1 cellular context compared by ENCODE assay signal in the genomic region with DNA sequence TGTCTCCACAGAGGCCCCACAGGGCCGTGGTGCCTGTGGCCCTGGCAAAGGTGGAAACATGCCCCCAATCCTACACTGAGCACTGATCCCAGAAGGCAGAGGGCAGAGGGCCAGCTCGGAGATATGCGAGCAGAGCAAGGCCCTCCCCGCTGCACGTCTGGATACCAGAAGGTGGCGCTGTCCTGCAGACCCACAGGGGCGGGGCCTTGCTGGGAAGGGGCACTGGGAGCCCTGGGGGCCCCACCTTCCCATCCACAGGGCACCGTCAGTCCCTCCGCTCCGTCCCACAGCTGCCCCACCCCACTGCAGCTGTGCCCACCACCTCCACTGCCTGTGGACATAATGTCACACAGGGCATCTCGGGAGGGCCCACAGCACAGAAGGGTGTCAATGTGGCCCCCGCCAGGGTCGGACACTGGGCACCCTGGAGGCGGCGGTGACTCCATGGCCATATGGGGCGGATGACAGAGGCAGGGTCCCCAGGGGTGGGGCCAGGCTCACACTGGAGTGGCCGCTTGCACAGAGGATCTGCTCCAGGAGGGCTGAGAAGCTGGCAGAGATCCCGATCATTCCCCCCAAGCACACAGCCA.
TF ChIP-seq lines count a peak whose summit lies in the region.

No MANE protein-coding gene starts in this region.

TF ChIP-seq in HepG2, 621 proteins besides CTCF, POLR2A, EP300 and RAD21 (continued from another document and continues in another):
- TF ChIP-seq MZF1 (CRISPR knock-in tag; IDR thresholded peaks at IDR 0.05; ENCODE audit: borderline replicate concordance): no peak
- no peak for TF ChIP-seq FOXC1 (CRISPR knock-in tag; IDR thresholded peaks at IDR 0.05; ENCODE audit: borderline replicate concordance)
- no peak for TF ChIP-seq FOXM1 (CRISPR knock-in tag; IDR thresholded peaks at IDR 0.05)
- no peak for TF ChIP-seq ZNF614 (CRISPR knock-in tag; IDR thresholded peaks at IDR 0.05; ENCODE audit: borderline replicate concordance)
- no peak for TF ChIP-seq ZFP41 (CRISPR knock-in tag; IDR thresholded peaks at IDR 0.05; ENCODE audit: borderline replicate concordance)
- TF ChIP-seq, protein P1, sequence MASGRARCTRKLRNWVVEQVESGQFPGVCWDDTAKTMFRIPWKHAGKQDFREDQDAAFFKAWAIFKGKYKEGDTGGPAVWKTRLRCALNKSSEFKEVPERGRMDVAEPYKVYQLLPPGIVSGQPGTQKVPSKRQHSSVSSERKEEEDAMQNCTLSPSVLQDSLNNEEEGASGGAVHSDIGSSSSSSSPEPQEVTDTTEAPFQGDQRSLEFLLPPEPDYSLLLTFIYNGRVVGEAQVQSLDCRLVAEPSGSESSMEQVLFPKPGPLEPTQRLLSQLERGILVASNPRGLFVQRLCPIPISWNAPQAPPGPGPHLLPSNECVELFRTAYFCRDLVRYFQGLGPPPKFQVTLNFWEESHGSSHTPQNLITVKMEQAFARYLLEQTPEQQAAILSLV (CRISPR knock-in tag; IDR thresholded peaks at IDR 0.05; ENCODE audit: borderline replicate concordance): no peak
- TF ChIP-seq, protein P2, sequence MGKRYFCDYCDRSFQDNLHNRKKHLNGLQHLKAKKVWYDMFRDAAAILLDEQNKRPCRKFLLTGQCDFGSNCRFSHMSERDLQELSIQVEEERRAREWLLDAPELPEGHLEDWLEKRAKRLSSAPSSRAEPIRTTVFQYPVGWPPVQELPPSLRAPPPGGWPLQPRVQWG (CRISPR knock-in tag; IDR thresholded peaks at IDR 0.05; ENCODE audit: borderline replicate concordance, low read depth): no peak
- no peak for TF ChIP-seq NPAS2 (CRISPR knock-in tag; IDR thresholded peaks at IDR 0.05; ENCODE audit: borderline replicate concordance)
- no peak for TF ChIP-seq ZNF605 (CRISPR knock-in tag; IDR thresholded peaks at IDR 0.05)
- TF ChIP-seq, protein P3, sequence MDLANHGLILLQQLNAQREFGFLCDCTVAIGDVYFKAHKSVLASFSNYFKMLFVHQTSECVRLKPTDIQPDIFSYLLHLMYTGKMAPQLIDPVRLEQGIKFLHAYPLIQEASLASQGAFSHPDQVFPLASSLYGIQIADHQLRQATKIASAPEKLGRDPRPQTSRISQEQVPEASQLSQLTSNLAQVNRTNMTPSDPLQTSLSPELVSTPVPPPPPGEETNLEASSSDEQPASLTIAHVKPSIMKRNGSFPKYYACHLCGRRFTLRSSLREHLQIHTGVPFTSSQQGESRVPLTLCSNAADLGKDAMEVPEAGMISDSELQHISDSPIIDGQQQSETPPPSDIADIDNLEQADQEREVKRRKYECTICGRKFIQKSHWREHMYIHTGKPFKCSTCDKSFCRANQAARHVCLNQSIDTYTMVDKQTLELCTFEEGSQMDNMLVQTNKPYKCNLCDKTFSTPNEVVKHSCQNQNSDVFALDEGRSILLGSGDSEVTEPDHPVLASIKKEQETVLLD (CRISPR knock-in tag; IDR thresholded peaks at IDR 0.05; ENCODE audit: low read depth): no peak
- TF ChIP-seq, protein P4, sequence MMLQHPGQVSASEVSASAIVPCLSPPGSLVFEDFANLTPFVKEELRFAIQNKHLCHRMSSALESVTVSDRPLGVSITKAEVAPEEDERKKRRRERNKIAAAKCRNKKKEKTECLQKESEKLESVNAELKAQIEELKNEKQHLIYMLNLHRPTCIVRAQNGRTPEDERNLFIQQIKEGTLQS (CRISPR knock-in tag; IDR thresholded peaks at IDR 0.05): no peak
- no peak for TF ChIP-seq KMT2B (CRISPR knock-in tag; IDR thresholded peaks at IDR 0.05)
- TF ChIP-seq, protein P5, sequence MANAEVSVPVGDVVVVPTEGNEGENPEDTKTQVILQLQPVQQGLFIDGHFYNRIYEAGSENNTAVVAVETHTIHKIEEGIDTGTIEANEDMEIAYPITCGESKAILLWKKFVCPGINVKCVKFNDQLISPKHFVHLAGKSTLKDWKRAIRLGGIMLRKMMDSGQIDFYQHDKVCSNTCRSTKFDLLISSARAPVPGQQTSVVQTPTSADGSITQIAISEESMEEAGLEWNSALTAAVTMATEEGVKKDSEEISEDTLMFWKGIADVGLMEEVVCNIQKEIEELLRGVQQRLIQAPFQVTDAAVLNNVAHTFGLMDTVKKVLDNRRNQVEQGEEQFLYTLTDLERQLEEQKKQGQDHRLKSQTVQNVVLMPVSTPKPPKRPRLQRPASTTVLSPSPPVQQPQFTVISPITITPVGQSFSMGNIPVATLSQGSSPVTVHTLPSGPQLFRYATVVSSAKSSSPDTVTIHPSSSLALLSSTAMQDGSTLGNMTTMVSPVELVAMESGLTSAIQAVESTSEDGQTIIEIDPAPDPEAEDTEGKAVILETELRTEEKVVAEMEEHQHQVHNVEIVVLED (CRISPR knock-in tag; IDR thresholded peaks at IDR 0.05; ENCODE audit: borderline replicate concordance): no peak
- TF ChIP-seq ETV6 (CRISPR knock-in tag; conservative IDR thresholded peaks at IDR 0.05): no peak
- TF ChIP-seq, protein P6, sequence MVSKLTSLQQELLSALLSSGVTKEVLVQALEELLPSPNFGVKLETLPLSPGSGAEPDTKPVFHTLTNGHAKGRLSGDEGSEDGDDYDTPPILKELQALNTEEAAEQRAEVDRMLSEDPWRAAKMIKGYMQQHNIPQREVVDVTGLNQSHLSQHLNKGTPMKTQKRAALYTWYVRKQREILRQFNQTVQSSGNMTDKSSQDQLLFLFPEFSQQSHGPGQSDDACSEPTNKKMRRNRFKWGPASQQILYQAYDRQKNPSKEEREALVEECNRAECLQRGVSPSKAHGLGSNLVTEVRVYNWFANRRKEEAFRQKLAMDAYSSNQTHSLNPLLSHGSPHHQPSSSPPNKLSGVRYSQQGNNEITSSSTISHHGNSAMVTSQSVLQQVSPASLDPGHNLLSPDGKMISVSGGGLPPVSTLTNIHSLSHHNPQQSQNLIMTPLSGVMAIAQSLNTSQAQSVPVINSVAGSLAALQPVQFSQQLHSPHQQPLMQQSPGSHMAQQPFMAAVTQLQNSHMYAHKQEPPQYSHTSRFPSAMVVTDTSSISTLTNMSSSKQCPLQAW (CRISPR knock-in tag; IDR thresholded peaks at IDR 0.05): peak; percentile 84
- TF ChIP-seq ZNF496 (CRISPR knock-in tag; IDR thresholded peaks at IDR 0.05; ENCODE audit: insufficient replicate concordance): no peak
- TF ChIP-seq ZKSCAN1 (IDR thresholded peaks at IDR 0.05; ENCODE audit: low read length): no peak
- no peak for TF ChIP-seq TBP (CRISPR knock-in tag; IDR thresholded peaks at IDR 0.05)
- TF ChIP-seq NKX3-1 (CRISPR knock-in tag; IDR thresholded peaks at IDR 0.05): no peak
- no peak for TF ChIP-seq MEF2D (CRISPR knock-in tag; IDR thresholded peaks at IDR 0.05)
- TF ChIP-seq, protein P7, sequence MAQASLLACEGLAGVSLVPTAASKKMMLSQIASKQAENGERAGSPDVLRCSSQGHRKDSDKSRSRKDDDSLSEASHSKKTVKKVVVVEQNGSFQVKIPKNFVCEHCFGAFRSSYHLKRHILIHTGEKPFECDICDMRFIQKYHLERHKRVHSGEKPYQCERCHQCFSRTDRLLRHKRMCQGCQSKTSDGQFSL (CRISPR knock-in tag; IDR thresholded peaks at IDR 0.05): no peak
- TF ChIP-seq ZNF367 (CRISPR knock-in tag; IDR thresholded peaks at IDR 0.05; ENCODE audit: borderline replicate concordance): no peak
- TF ChIP-seq ZNF138 (CRISPR knock-in tag; IDR thresholded peaks at IDR 0.05; ENCODE audit: low read depth): no peak
- TF ChIP-seq SKI (IDR thresholded peaks at IDR 0.05; ENCODE audit: partially characterized antibody): no peak
- no peak for TF ChIP-seq ZNF354B (CRISPR knock-in tag; IDR thresholded peaks at IDR 0.05)
- TF ChIP-seq FOSL2 (CRISPR knock-in tag; IDR thresholded peaks at IDR 0.05): peak; percentile 54
- TF ChIP-seq, protein P8, sequence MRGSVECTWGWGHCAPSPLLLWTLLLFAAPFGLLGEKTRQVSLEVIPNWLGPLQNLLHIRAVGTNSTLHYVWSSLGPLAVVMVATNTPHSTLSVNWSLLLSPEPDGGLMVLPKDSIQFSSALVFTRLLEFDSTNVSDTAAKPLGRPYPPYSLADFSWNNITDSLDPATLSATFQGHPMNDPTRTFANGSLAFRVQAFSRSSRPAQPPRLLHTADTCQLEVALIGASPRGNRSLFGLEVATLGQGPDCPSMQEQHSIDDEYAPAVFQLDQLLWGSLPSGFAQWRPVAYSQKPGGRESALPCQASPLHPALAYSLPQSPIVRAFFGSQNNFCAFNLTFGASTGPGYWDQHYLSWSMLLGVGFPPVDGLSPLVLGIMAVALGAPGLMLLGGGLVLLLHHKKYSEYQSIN (CRISPR knock-in tag; IDR thresholded peaks at IDR 0.05; ENCODE audit: borderline replicate concordance): no peak
- TF ChIP-seq ZNF224 (CRISPR knock-in tag; IDR thresholded peaks at IDR 0.05): no peak
- TF ChIP-seq, protein P9, sequence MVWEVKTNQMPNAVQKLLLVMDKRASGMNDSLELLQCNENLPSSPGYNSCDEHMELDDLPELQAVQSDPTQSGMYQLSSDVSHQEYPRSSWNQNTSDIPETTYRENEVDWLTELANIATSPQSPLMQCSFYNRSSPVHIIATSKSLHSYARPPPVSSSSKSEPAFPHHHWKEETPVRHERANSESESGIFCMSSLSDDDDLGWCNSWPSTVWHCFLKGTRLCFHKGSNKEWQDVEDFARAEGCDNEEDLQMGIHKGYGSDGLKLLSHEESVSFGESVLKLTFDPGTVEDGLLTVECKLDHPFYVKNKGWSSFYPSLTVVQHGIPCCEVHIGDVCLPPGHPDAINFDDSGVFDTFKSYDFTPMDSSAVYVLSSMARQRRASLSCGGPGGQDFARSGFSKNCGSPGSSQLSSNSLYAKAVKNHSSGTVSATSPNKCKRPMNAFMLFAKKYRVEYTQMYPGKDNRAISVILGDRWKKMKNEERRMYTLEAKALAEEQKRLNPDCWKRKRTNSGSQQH (CRISPR knock-in tag; IDR thresholded peaks at IDR 0.05; ENCODE audit: low read depth): peak; percentile 69; the same call in 1 of the 2 replicates
- peak; percentile 18; the same call in 1 of the 2 replicates for TF ChIP-seq MYC (CRISPR knock-in tag; IDR thresholded peaks at IDR 0.05; ENCODE audit: borderline replicate concordance)
- TF ChIP-seq, protein P10, sequence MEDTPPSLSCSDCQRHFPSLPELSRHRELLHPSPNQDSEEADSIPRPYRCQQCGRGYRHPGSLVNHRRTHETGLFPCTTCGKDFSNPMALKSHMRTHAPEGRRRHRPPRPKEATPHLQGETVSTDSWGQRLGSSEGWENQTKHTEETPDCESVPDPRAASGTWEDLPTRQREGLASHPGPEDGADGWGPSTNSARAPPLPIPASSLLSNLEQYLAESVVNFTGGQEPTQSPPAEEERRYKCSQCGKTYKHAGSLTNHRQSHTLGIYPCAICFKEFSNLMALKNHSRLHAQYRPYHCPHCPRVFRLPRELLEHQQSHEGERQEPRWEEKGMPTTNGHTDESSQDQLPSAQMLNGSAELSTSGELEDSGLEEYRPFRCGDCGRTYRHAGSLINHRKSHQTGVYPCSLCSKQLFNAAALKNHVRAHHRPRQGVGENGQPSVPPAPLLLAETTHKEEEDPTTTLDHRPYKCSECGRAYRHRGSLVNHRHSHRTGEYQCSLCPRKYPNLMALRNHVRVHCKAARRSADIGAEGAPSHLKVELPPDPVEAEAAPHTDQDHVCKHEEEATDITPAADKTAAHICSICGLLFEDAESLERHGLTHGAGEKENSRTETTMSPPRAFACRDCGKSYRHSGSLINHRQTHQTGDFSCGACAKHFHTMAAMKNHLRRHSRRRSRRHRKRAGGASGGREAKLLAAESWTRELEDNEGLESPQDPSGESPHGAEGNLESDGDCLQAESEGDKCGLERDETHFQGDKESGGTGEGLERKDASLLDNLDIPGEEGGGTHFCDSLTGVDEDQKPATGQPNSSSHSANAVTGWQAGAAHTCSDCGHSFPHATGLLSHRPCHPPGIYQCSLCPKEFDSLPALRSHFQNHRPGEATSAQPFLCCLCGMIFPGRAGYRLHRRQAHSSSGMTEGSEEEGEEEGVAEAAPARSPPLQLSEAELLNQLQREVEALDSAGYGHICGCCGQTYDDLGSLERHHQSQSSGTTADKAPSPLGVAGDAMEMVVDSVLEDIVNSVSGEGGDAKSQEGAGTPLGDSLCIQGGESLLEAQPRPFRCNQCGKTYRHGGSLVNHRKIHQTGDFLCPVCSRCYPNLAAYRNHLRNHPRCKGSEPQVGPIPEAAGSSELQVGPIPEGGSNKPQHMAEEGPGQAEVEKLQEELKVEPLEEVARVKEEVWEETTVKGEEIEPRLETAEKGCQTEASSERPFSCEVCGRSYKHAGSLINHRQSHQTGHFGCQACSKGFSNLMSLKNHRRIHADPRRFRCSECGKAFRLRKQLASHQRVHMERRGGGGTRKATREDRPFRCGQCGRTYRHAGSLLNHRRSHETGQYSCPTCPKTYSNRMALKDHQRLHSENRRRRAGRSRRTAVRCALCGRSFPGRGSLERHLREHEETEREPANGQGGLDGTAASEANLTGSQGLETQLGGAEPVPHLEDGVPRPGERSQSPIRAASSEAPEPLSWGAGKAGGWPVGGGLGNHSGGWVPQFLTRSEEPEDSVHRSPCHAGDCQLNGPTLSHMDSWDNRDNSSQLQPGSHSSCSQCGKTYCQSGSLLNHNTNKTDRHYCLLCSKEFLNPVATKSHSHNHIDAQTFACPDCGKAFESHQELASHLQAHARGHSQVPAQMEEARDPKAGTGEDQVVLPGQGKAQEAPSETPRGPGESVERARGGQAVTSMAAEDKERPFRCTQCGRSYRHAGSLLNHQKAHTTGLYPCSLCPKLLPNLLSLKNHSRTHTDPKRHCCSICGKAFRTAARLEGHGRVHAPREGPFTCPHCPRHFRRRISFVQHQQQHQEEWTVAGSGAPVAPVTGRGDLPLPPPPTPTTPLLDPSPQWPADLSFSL (CRISPR knock-in tag; IDR thresholded peaks at IDR 0.05): no peak
- no peak for TF ChIP-seq KLF13 (CRISPR knock-in tag; IDR thresholded peaks at IDR 0.05)
- TF ChIP-seq ZNF883 (CRISPR knock-in tag; IDR thresholded peaks at IDR 0.05; ENCODE audit: not compliant biosample characterization): no peak
- TF ChIP-seq ZNF230 (CRISPR knock-in tag; IDR thresholded peaks at IDR 0.05): no peak
- TF ChIP-seq KDM3A (CRISPR knock-in tag; IDR thresholded peaks at IDR 0.05; ENCODE audit: low read depth): 0 out of 2 replicates have a peak, but pooled peaks have one; percentile 35
- no peak for TF ChIP-seq ZIK1 (CRISPR knock-in tag; IDR thresholded peaks at IDR 0.05; ENCODE audit: borderline replicate concordance, low read depth)
- no peak for TF ChIP-seq ZNF660 (CRISPR knock-in tag; IDR thresholded peaks at IDR 0.05; ENCODE audit: borderline replicate concordance, low read depth)
- TF ChIP-seq, protein P11, sequence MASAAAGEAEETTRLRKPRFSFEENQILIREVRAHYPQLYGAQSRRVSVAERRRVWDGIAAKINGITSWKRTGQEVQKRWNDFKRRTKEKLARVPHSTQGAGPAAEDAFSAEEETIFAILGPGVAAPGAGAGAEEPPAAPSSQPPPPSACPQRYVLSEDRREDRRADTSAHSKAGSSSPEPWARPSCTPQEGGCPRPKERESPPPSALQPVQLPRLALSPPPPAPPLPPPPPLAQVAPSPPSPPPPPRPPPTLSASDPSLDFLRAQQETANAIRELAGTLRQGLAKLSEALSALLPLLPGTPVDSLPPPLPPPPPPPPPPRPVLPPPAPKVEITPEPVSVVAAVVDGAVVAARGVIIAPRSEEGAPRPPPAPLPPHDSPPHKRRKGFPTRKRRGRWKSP (CRISPR knock-in tag; IDR thresholded peaks at IDR 0.05): peak; percentile 41; the same call in 1 of the 2 replicates
